20 cellular contexts compared by ENCODE assay signal in genomic region chr13:113876341-113877148, GRCh38. TPM values are rescaled to one million over a fixed set of nuclear protein-coding genes. Genes with fewer than 3 reads are reported as not detected.
DNase-seq lines count a peak whose midpoint lies in the region; ATAC-seq and TF ChIP-seq lines count a peak whose summit lies in the region.
"Had no signal": no experiment of that assay in that cellular context is flagged by ENCODE, and none has a peak within 500 bp of the region (broad histone marks: within the 10 kb centered on the region; RNA-seq: fewer than 3 reads in every experiment).

No MANE protein-coding gene starts in this region.

- H3K4me1 Mint-ChIP-seq in activated CD8-positive, alpha-beta T cell treated with anti-CD3 and anti-CD28 coated beads, Interleukin-2, amount 10 ng/mL, durations not matched to agents 7 days and 5 days (ENCODE audit: low read depth): peaks cover 15% of the 10 kb centered on the region
- H3K4me1 Mint-ChIP-seq in naive thymus-derived CD4-positive, alpha-beta T cell: peaks cover 4 to 13% (median 11%) of the 10 kb centered on the region in 7 donors

- CTCF ChIA-PET in activated CD8-positive, alpha-beta T cell treated with anti-CD3 and anti-CD28 coated beads, Interleukin-2, amount 10 ng/mL, durations not matched to agents 7 days and 5 days (lab: Charles Lee): no interaction called here
- CTCF ChIA-PET in naive thymus-derived CD4-positive, alpha-beta T cell (lab: Charles Lee): no interaction called here

- peaks cover 0 to 28% of the 10 kb centered on the region in 2 donors for H3K4me1 ChIP-seq in right atrium auricular region
- H3K4me1 ChIP-seq in heart right ventricle: peaks cover 9 to 33% (median 27%) of the 10 kb centered on the region in 9 donors
- H3K4me1 ChIP-seq in naive thymus-derived CD4-positive, alpha-beta T cell (ENCODE audit: control insufficient read depth in 2 of 2, insufficient read depth in 2 of 2, low read length in 2 of 2): peaks cover 10 to 12% of the 10 kb centered on the region in 2 donors

- H3K36me3 ChIP-seq in right atrium auricular region: no peaks in the 10 kb centered on the region
- no peaks in the 10 kb centered on the region for H3K36me3 ChIP-seq in heart right ventricle
- no peaks in the 10 kb centered on the region for H3K36me3 ChIP-seq in naive thymus-derived CD4-positive, alpha-beta T cell (ENCODE audit: control insufficient read depth in 2 of 3, insufficient read depth in 3 of 3, low read length in 3 of 3)

- DNase-seq in right atrium auricular region (ENCODE audit: low spot score) (peak; percentile 23), heart right ventricle (no peak)
- DNase-seq in activated CD8-positive, alpha-beta T cell treated with anti-CD3 and anti-CD28 coated beads, Interleukin-2, amount 10 ng/mL, durations not matched to agents 7 days and 5 days: peak; percentile 9
- DNase-seq in naive thymus-derived CD4-positive, alpha-beta T cell: no peak
- DNase-seq: CD4-positive, CD25-positive, alpha-beta regulatory T cell; glutamatergic neuron; KG1; left cardiac atrium; NCI-H1694; NCI-H526 treated with DMSO at 0.1 percent for 48 hours; testis had no signal

- no peak overlapping the region for H3K27ac ChIP-seq in right atrium auricular region
- H3K27ac ChIP-seq in heart right ventricle: no peak overlapping the region
- H3K27ac ChIP-seq in naive thymus-derived CD4-positive, alpha-beta T cell (ENCODE audit: low read depth, low read length): no peak overlapping the region
- H3K27ac ChIP-seq: SK-N-MC, testis, VCaP had no signal

- H3K27me3 ChIP-seq in right atrium auricular region (no peaks in the 10 kb centered on the region), heart right ventricle (peaks cover 0 to 4% (median 0%) of the 10 kb centered on the region in 7 donors)
- H3K27me3 ChIP-seq in naive thymus-derived CD4-positive, alpha-beta T cell (ENCODE audit: control insufficient read depth in 2 of 2, insufficient read depth in 2 of 2, low read length in 2 of 2): no peaks in the 10 kb centered on the region
- H3K27me3 ChIP-seq: testis had no signal

- POLR2A ChIA-PET in activated CD8-positive, alpha-beta T cell treated with anti-CD3 and anti-CD28 coated beads, Interleukin-2, amount 10 ng/mL, durations not matched to agents 7 days and 5 days (lab: Charles Lee): no interaction called here
- POLR2A ChIA-PET in naive thymus-derived CD4-positive, alpha-beta T cell (lab: Charles Lee): no interaction called here

- 85 to 94% methylated on average over 16 to 18 of the region's 18 CpGs for WGBS in heart right ventricle, 2 donors

- ATAC-seq in heart right ventricle (no peak), HG03432 (IDR thresholded peaks at IDR 0.05; ENCODE audit: unreplicated experiment) (no peak), HG03378 (IDR thresholded peaks at IDR 0.05; ENCODE audit: unreplicated experiment) (no peak), GM21786 (IDR thresholded peaks at IDR 0.05; ENCODE audit: unreplicated experiment) (no peak)
- no peak for ATAC-seq in activated CD8-positive, alpha-beta T cell treated with anti-CD3 and anti-CD28 coated beads, Interleukin-2, amount 10 ng/mL, durations not matched to agents 7 days and 5 days
- peak; percentile 64 for ATAC-seq in naive thymus-derived CD4-positive, alpha-beta T cell
- ATAC-seq: left cardiac atrium had no signal

- no peak overlapping the region for H3K4me3 Mint-ChIP-seq in activated CD8-positive, alpha-beta T cell treated with anti-CD3 and anti-CD28 coated beads, Interleukin-2, amount 10 ng/mL, durations not matched to agents 7 days and 5 days
- H3K4me3 Mint-ChIP-seq in naive thymus-derived CD4-positive, alpha-beta T cell: peak overlapping the region in 1 of 10 donors; percentile 35
- H3K4me3 Mint-ChIP-seq: activated T-helper 1 cell treated with anti-CD3 and anti-CD28 coated beads, Interleukin-12 subunit alpha, Interleukin-12 subunit beta, Interleukin-2, Interleukin-4 antibody, amounts not matched to agents 30 ng/mL and 10 ng/mL and 1 ng/mL, durations not matched to agents 14 hours and 24 hours and 36 hours; brain; CD4-positive, CD25-positive, alpha-beta regulatory T cell had no signal

- H3K9me3 ChIP-seq in right atrium auricular region (no peaks in the 10 kb centered on the region), heart right ventricle (no peaks in the 10 kb centered on the region)
- no peaks in the 10 kb centered on the region for H3K9me3 ChIP-seq in naive thymus-derived CD4-positive, alpha-beta T cell (ENCODE audit: control insufficient read depth in 2 of 3, low read length in 3 of 3)
- H3K9me3 ChIP-seq: testis had no signal

- intact Hi-C loops in heart right ventricle (cut with DNase I): no loop called here
- intact Hi-C loops in naive thymus-derived CD4-positive, alpha-beta T cell (cut with micrococcal nuclease): no loop called here

- H3K4me3 ChIP-seq in right atrium auricular region: no peak overlapping the region
- H3K4me3 ChIP-seq in heart right ventricle: no peak overlapping the region
- no peak overlapping the region for H3K4me3 ChIP-seq in naive thymus-derived CD4-positive, alpha-beta T cell (ENCODE audit: low read length)
- H3K4me3 ChIP-seq: SK-N-MC, testis had no signal

- TF ChIP-seq CTCF in right atrium auricular region (IDR thresholded peaks at IDR 0.05) (no peak), heart right ventricle (IDR thresholded peaks at IDR 0.05) (no peak)

- peaks cover 3% of the 10 kb centered on the region for H3K9me3 Mint-ChIP-seq in activated CD8-positive, alpha-beta T cell treated with anti-CD3 and anti-CD28 coated beads, Interleukin-2, amount 10 ng/mL, durations not matched to agents 7 days and 5 days (ENCODE audit: insufficient read depth)
- peaks cover 0 to 8% (median 0%) of the 10 kb centered on the region in 11 donors for H3K9me3 Mint-ChIP-seq in naive thymus-derived CD4-positive, alpha-beta T cell
- H3K9me3 Mint-ChIP-seq: activated T-helper 1 cell treated with anti-CD3 and anti-CD28 coated beads, Interleukin-12 subunit alpha, Interleukin-12 subunit beta, Interleukin-2, Interleukin-4 antibody, amounts not matched to agents 30 ng/mL and 10 ng/mL and 1 ng/mL, durations not matched to agents 14 hours and 24 hours and 36 hours; CD4-positive, CD25-positive, alpha-beta regulatory T cell had no signal

- no peak overlapping the region for H3K27ac Mint-ChIP-seq in activated CD8-positive, alpha-beta T cell treated with anti-CD3 and anti-CD28 coated beads, Interleukin-2, amount 10 ng/mL, durations not matched to agents 7 days and 5 days
- H3K27ac Mint-ChIP-seq in naive thymus-derived CD4-positive, alpha-beta T cell: peak overlapping the region in 1 of 9 donors; percentile 22
- H3K27ac Mint-ChIP-seq: CD4-positive, CD25-positive, alpha-beta regulatory T cell; memory B cell had no signal

- H3K27me3 Mint-ChIP-seq in activated CD8-positive, alpha-beta T cell treated with anti-CD3 and anti-CD28 coated beads, Interleukin-2, amount 10 ng/mL, durations not matched to agents 7 days and 5 days (ENCODE audit: low read depth): peaks cover 16% of the 10 kb centered on the region
- peaks cover 12 to 21% (median 16%) of the 10 kb centered on the region in 5 donors for H3K27me3 Mint-ChIP-seq in naive thymus-derived CD4-positive, alpha-beta T cell

- no peaks in the 10 kb centered on the region for H3K36me3 Mint-ChIP-seq in activated CD8-positive, alpha-beta T cell treated with anti-CD3 and anti-CD28 coated beads, Interleukin-2, amount 10 ng/mL, durations not matched to agents 7 days and 5 days (ENCODE audit: low read depth)
- H3K36me3 Mint-ChIP-seq in naive thymus-derived CD4-positive, alpha-beta T cell: no peaks in the 10 kb centered on the region
- H3K36me3 Mint-ChIP-seq: brain; CD4-positive, CD25-positive, alpha-beta regulatory T cell; memory B cell; naive thymus-derived CD8-positive, alpha-beta T cell had no signal

RNA-seq across cellular contexts. Expression of gene GAS6, which starts 12.7 kb away (rescaled TPM):
- total RNA-seq in right atrium auricular region (100 to 1,000 TPM; 206 to 254 TPM), heart right ventricle (100 to 1,000 TPM; 146 to 223 (median 174) TPM)
- polyA plus RNA-seq in heart right ventricle: 100 to 1,000 TPM; 113 to 280 TPM
- under 1 TPM; 0.53 to 0.65 TPM for total RNA-seq in activated CD8-positive, alpha-beta T cell treated with anti-CD3 and anti-CD28 coated beads, Interleukin-2, amount 10 ng/mL, durations not matched to agents 7 days and 5 days
- 1 to 10 TPM; 2.4 to 5.5 (median 3.2) TPM for total RNA-seq in naive thymus-derived CD4-positive, alpha-beta T cell
- polyA plus RNA-seq in naive thymus-derived CD4-positive, alpha-beta T cell: under 1 TPM in 1 of 2 donors, not detected in 1; 0.38 TPM

Comparison
In these comparisons a context has a peak if more than half of its experiments do, and no peak if none do; other contexts are left out.
1. DNase-seq: peak in right atrium auricular region (single experiment) and activated CD8-positive, alpha-beta T cell treated with anti-CD3 and anti-CD28 coated beads, Interleukin-2, amount 10 ng/mL, durations not matched to agents 7 days and 5 days (single experiment); none in heart right ventricle (0 of 2) and naive thymus-derived CD4-positive, alpha-beta T cell (0 of 9).
2. RNA of gene GAS6, which starts 12.7 kb away (total RNA-seq): 206 to 254 TPM in right atrium auricular region and 146 to 223 TPM in heart right ventricle; 2.4 to 5.5 TPM in naive thymus-derived CD4-positive, alpha-beta T cell and 0.53 to 0.65 TPM in activated CD8-positive, alpha-beta T cell treated with anti-CD3 and anti-CD28 coated beads, Interleukin-2, amount 10 ng/mL, durations not matched to agents 7 days and 5 days; every median in the first group is over 10 times any median in the second.